Comparison of ENCODE assay signal across 8 cellular contexts in the genomic region with DNA sequence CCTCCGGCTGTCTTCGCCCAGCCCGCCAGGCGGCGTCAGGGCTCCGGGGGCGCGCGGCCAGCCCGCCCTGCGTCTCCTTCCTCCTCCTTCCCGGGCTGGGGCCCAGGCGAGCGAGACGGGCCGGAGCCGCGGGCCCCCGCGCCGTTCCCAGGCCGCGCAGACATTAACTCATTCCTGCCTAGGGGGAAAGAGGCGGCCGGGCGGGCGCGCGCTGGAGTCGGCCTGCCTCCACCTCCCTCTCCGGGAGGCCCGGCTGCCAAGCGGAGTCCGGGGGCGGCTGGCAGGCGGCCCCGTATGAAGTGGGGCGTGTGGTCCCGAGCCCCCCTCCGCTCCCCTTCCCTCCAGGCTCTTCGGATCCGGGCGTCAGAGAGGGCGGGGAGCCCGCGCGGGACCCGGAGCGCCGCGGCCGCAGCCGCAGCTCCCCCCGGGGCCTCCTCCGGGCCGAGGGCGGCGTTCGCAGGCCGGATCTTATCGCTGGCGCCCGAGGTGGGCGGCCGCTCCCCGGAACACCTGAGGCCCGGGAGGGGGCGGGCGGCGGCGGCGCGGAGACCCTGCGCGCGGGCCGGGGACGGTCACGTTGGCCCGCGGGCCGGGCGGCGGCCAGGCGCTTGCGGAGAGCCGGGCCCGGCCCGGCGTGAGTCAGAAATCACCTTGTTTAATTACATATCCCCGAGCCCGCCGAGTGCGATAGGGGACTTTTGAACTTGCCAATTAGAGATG. TPM values are rescaled to one million over a fixed set of nuclear protein-coding genes. Genes with fewer than 3 reads are reported as not detected.
DNase-seq lines count a peak whose midpoint lies in the region; ATAC-seq, FAIRE-seq and TF ChIP-seq lines count a peak whose summit lies in the region.

No MANE protein-coding gene starts in this region.

- FAIRE-seq in astrocyte (lab: Jason Lieb, UNC) = no peak

- peak overlapping the region; percentile 80 for H3K4me3 Mint-ChIP-seq in astrocyte (ENCODE audit: unreplicated experiment)

- no peaks in the 10 kb centered on the region for H3K9me3 Mint-ChIP-seq in astrocyte (ENCODE audit: unreplicated experiment)

- H2AFZ ChIP-seq in astrocyte (ENCODE audit: low read depth, low read length) = peak overlapping the region; percentile 91

- intact Hi-C loops in sciatic nerve (cut with DNase I) = no loop called here

- H3K79me2 ChIP-seq in astrocyte (ENCODE audit: insufficient read depth, low read length) = no peaks in the 10 kb centered on the region

- peak overlapping the region; percentile 49 for H3K4me3 ChIP-seq in astrocyte (ENCODE audit: insufficient read depth, low read depth, low read length)

- peaks cover 10% of the 10 kb centered on the region for H3K4me1 ChIP-seq in astrocyte (ENCODE audit: insufficient read depth, low read length)

- H3K4me1 Mint-ChIP-seq in astrocyte (ENCODE audit: low read depth, unreplicated experiment) = peaks cover 5% of the 10 kb centered on the region

- H3K27ac Mint-ChIP-seq in astrocyte (ENCODE audit: unreplicated experiment) = peak overlapping the region; percentile 72

- in situ Hi-C loops in GM13976 (cut with MboI; ENCODE audit: low sequenced_read_pairs, unreplicated experiment) = no loop called here

- H3K4me2 ChIP-seq in astrocyte (ENCODE audit: low read length) = peak overlapping the region; percentile 84

- DNase-seq in GM13976 (ENCODE audit: low spot score) (peak; percentile 97), NCI-H1092 treated with DMSO at 0.1 percent for 48 hours (lab: John Stamatoyannopoulos, UW) (peak; percentile 70), T-helper 22 cell (ENCODE audit: low read depth) (peak; percentile 64), astrocyte (ENCODE audit: low read depth) (peak; percentile 72), hippocampal formation (lab: John Stamatoyannopoulos, UW) (peak; percentile 78 to 89), sciatic nerve (ENCODE audit: low spot score) (peak; percentile 92), NCI-H524 treated with DMSO at 0.1 percent for 48 hours (lab: John Stamatoyannopoulos, UW) (no peak)

- H3K27ac ChIP-seq in astrocyte (ENCODE audit: low read depth, low read length) = peak overlapping the region; percentile 86

- peaks cover 6% of the 10 kb centered on the region for H3K27me3 Mint-ChIP-seq in astrocyte (ENCODE audit: low read depth, unreplicated experiment)

- no peaks in the 10 kb centered on the region for H3K9me3 ChIP-seq in astrocyte (ENCODE audit: insufficient read depth, low read depth, low read length)

- TF ChIP-seq CTCF in GM13976 (IDR thresholded peaks at IDR 0.05; ENCODE audit: borderline replicate concordance, control extremely low read depth, extremely low read depth, insufficient read depth, missing control alignments) = peak; percentile 86
- no peak for TF ChIP-seq CTCF in astrocyte (IDR thresholded peaks at IDR 0.05; ENCODE audit: insufficient read depth, low read depth, low read length)

- H3K36me3 Mint-ChIP-seq in astrocyte (ENCODE audit: low read depth, unreplicated experiment) = peaks cover 2% of the 10 kb centered on the region

- peak; percentile 81 for ATAC-seq in HG02623 (IDR thresholded peaks at IDR 0.05; ENCODE audit: unreplicated experiment)
- peak; percentile 95 for ATAC-seq in sciatic nerve

- no peaks in the 10 kb centered on the region for H4K20me1 ChIP-seq in astrocyte (ENCODE audit: insufficient read depth, low read length)

- H3K9ac ChIP-seq in astrocyte (ENCODE audit: low read length) = peak overlapping the region; percentile 88

- no peaks in the 10 kb centered on the region for H3K36me3 ChIP-seq in astrocyte (ENCODE audit: insufficient read depth, low read length)

- no peaks in the 10 kb centered on the region for H3K27me3 ChIP-seq in astrocyte (ENCODE audit: insufficient read depth, low read length)

RNA-seq across cellular contexts. Expression of gene LDB3, which starts 43.1 kb away (rescaled TPM):
- total RNA-seq in astrocyte (3.5 and 3.9 TPM in 2 replicates), sciatic nerve (4.9 TPM)

RNA-seq across cellular contexts. Expression of gene BMPR1A, which starts 45.0 kb away (rescaled TPM):
- total RNA-seq in astrocyte (52.2 and 52.7 TPM in 2 replicates), sciatic nerve (76.0 TPM)

RNA-seq across cellular contexts. Expression of gene OPN4, which starts 57.0 kb away (rescaled TPM):
- total RNA-seq in astrocyte = not detected in 2 replicates
- 0.18 TPM for total RNA-seq in sciatic nerve
